Comparison of ENCODE assay signal across 22 cellular contexts in the genomic region with DNA sequence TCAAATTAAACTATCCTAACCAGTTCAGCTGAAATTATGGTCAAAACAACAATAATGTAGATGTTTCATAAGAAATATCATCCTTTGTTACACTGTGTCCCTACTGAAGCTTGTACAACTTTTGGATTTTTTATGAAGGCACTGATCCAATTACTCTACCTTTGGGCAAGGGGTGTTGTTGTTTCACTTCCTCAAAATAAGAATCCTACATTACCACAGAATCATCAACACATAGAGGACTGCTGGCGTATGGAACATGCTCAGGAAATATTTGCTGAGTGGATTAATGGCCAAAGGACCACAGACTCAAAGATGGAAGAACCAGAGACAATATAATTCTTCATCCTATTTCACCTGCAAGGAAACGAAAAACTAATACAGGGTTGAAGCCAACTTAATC.
"Had no signal": no experiment of that assay in that cellular context is flagged by ENCODE, and none has a peak within 500 bp of the region (broad histone marks: within the 10 kb centered on the region; RNA-seq: fewer than 3 reads in every experiment).

No MANE protein-coding gene starts in this region.

- H3K36me3 ChIP-seq: ascending aorta, brain microvascular endothelial cell, left ventricle myocardium inferior, neural progenitor cell, stomach, suprapubic skin, transverse colon had no signal

- H3K4me1 ChIP-seq: ascending aorta, neural progenitor cell, stomach, suprapubic skin, transverse colon had no signal

- H3K9me3 ChIP-seq: ascending aorta, transverse colon had no signal

- H3K4me3 Mint-ChIP-seq: activated T-cell treated with anti-CD3 and anti-CD28 coated beads, Interleukin-2, amount 50 U/mL, for 24 hours; activated T-helper 17 cell treated with anti-CD3 and anti-CD28 coated beads, Interleukin-2, amount 50 U/mL, for 72 hours; mesothelial cell of epicardium; naive thymus-derived CD8-positive, alpha-beta T cell; neural progenitor cell; stimulated activated effector memory CD8-positive, alpha-beta T cell treated with anti-CD3 and anti-CD28 coated beads, Interleukin-12 subunit alpha, Interleukin-12 subunit beta, amount 100 ng/mL, for 72 hours had no signal

- H3K4me1 Mint-ChIP-seq: activated T-helper 17 cell treated with anti-CD3 and anti-CD28 coated beads, Interleukin-2, amount 50 U/mL, for 72 hours; naive thymus-derived CD8-positive, alpha-beta T cell; neural progenitor cell; stimulated activated effector memory CD8-positive, alpha-beta T cell treated with anti-CD3 and anti-CD28 coated beads, Interleukin-12 subunit alpha, Interleukin-12 subunit beta, amount 100 ng/mL, for 72 hours had no signal

- H3K9ac ChIP-seq: neural progenitor cell had no signal

- DNase-seq: activated T-cell treated with anti-CD3 and anti-CD28 coated beads, Interleukin-2, amount 50 U/mL, for 24 hours; brain microvascular endothelial cell; caudate nucleus; dermis blood vessel endothelial cell; effector memory CD4-positive, alpha-beta T cell; foreskin melanocyte; hippocampal formation; left ventricle myocardium inferior; naive thymus-derived CD8-positive, alpha-beta T cell; posterior cingulate gyrus; small intestine; stimulated activated CD4-positive, alpha-beta T cell treated with anti-CD3 and anti-CD28 coated beads, Interleukin-2, amount 100 ng/mL, for 24 hours; stomach; transverse colon had no signal

- H2AFZ ChIP-seq: neural progenitor cell had no signal

- H3K36me3 Mint-ChIP-seq: mesothelial cell of epicardium; neural progenitor cell; stimulated activated effector memory CD8-positive, alpha-beta T cell treated with anti-CD3 and anti-CD28 coated beads, Interleukin-12 subunit alpha, Interleukin-12 subunit beta, amount 100 ng/mL, for 72 hours had no signal

- ATAC-seq: activated naive CD4-positive, alpha-beta T cell treated with anti-CD3 and anti-CD28 coated beads, Interleukin-2, amount 50 U/mL, for 72 hours; activated T-helper 17 cell treated with anti-CD3 and anti-CD28 coated beads, Interleukin-2, amount 50 U/mL, for 72 hours; naive thymus-derived CD8-positive, alpha-beta T cell; sciatic nerve; stimulated activated effector memory CD8-positive, alpha-beta T cell treated with anti-CD3 and anti-CD28 coated beads, Interleukin-12 subunit alpha, Interleukin-12 subunit beta, amount 100 ng/mL, for 72 hours had no signal

- H3K4me3 ChIP-seq: ascending aorta, left ventricle myocardium inferior, neural progenitor cell, stomach, suprapubic skin, transverse colon had no signal

- H3K27ac Mint-ChIP-seq: activated naive CD4-positive, alpha-beta T cell treated with anti-CD3 and anti-CD28 coated beads, Interleukin-2, amount 50 U/mL, for 72 hours; activated T-cell treated with anti-CD3 and anti-CD28 coated beads, Interleukin-2, amount 50 U/mL, for 24 hours; activated T-helper 17 cell treated with anti-CD3 and anti-CD28 coated beads, Interleukin-2, amount 50 U/mL, for 72 hours; mesothelial cell of epicardium; naive thymus-derived CD8-positive, alpha-beta T cell; stimulated activated effector memory CD8-positive, alpha-beta T cell treated with anti-CD3 and anti-CD28 coated beads, Interleukin-12 subunit alpha, Interleukin-12 subunit beta, amount 100 ng/mL, for 72 hours had no signal

- H3K27me3 Mint-ChIP-seq: activated T-cell treated with anti-CD3 and anti-CD28 coated beads, Interleukin-2, amount 50 U/mL, for 24 hours; activated T-helper 17 cell treated with anti-CD3 and anti-CD28 coated beads, Interleukin-2, amount 50 U/mL, for 72 hours; naive thymus-derived CD8-positive, alpha-beta T cell had no signal

- H3K27me3 ChIP-seq: ascending aorta, brain microvascular endothelial cell, neural progenitor cell, stomach, suprapubic skin, transverse colon had no signal

- H3K4me2 ChIP-seq: neural progenitor cell had no signal

- H3K27ac ChIP-seq: ascending aorta, brain microvascular endothelial cell, left ventricle myocardium inferior, neural progenitor cell, stomach, suprapubic skin, transverse colon had no signal
